Comparison of ENCODE assay signal across 34 cellular contexts in the genomic region with DNA sequence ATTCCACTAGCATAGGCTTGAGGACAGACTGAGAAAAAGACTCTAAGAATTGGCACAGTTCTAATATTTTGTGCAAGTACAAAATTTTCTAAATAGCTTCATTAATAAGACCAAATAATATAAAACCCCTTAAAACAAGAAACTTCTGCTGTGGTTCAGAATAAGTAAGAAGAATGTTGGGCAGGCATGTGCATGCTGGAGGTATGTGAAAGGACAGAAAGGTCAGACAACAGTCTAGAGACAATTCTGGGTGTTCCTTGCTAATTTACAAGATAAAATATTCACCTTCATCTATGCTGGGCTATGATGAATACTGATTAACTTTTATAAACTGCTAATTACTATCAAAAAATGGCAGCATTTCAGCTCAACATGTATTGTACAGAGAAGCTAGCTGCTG. TPM values are rescaled to one million over a fixed set of nuclear protein-coding genes. Genes with fewer than 3 reads are reported as not detected.
"Had no signal": no experiment of that assay in that cellular context is flagged by ENCODE, and none has a peak within 500 bp of the region (broad histone marks: within the 10 kb centered on the region; RNA-seq: fewer than 3 reads in every experiment).

No MANE protein-coding gene starts in this region.

- H3K4me3 ChIP-seq: cardiac muscle cell, esophagus muscularis mucosa, heart right ventricle, stomach, thyroid gland, upper lobe of left lung, vagina had no signal

- H3K9me3 ChIP-seq: neutrophil, thyroid gland had no signal

- H3K27me3 ChIP-seq: cardiac muscle cell, esophagus muscularis mucosa, foreskin keratinocyte, heart right ventricle, neutrophil, stomach, thyroid gland, upper lobe of left lung, vagina had no signal

- H3K4me1 ChIP-seq: foreskin keratinocyte, stomach, thyroid gland, upper lobe of left lung, vagina had no signal

- H3K27ac ChIP-seq: cardiac muscle cell, esophagus muscularis mucosa, foreskin keratinocyte, heart right ventricle, neutrophil, stomach, thyroid gland, upper lobe of left lung, vagina had no signal

- ATAC-seq: activated naive CD8-positive, alpha-beta T cell treated with anti-CD3 and anti-CD28 coated beads, Interleukin-2, amount 50 U/mL, for 24 hours; activated T-cell treated with anti-CD3 and anti-CD28 coated beads, Interleukin-2, amount 50 U/mL, for 4 hours; activated T-helper 17 cell treated with anti-CD3 and anti-CD28 coated beads, Interleukin-2, amount 50 U/mL, for 72 hours; foreskin keratinocyte; heart right ventricle; left cardiac atrium; left ventricle myocardium superior; sciatic nerve; stimulated activated naive B cell treated with anti-CD40 and anti-IgM and Interleukin-4, amounts not matched to agents 10 μg/mL and 1 μg/mL and 100 μg/mL, for 72 hours had no signal

- DNase-seq: activated CD4-positive, alpha-beta memory T cell treated with anti-CD3 and anti-CD28 coated beads, Interleukin-2, amount 10 ng/mL, durations not matched to agents 7 days and 5 days; activated CD4-positive, alpha-beta T cell treated with anti-CD3 and anti-CD28 coated beads for 1 hour; activated CD4-positive, alpha-beta T cell treated with anti-CD3 and anti-CD28 coated beads, Interleukin-2, amount 10 ng/mL, durations not matched to agents 7 days and 5 days; activated gamma-delta T cell treated with Interleukin-2 at 50 U/mL for 16 hours; activated naive CD8-positive, alpha-beta T cell treated with anti-CD3 and anti-CD28 coated beads, Interleukin-2, amount 50 U/mL, for 24 hours; activated T-cell treated with anti-CD3 and anti-CD28 coated beads, Interleukin-2, amount 50 U/mL, for 4 hours; cerebellar nuclear complex; cortex of kidney; heart right ventricle; islet precursor cell; left cardiac atrium; left ventricle myocardium superior; naive B cell; nephron progenitor cell; small intestine; stimulated activated CD4-positive, alpha-beta T cell treated with anti-CD3 and anti-CD28 coated beads, Interleukin-1b, Interleukin-23, amount 100 ng/mL, for 48 hours; stimulated activated CD4-positive, alpha-beta T cell treated with anti-CD3 and anti-CD28 coated beads, Interleukin-4, amount 100 ng/mL, for 4 hours; stimulated activated CD8-positive, alpha-beta memory T cell treated with anti-CD3 and anti-CD28 coated beads, Interleukin-4, amount 100 ng/mL, for 48 hours; stimulated activated naive B cell treated with anti-CD40 and anti-IgM and Interleukin-4, amounts not matched to agents 10 μg/mL and 1 μg/mL and 100 μg/mL, for 72 hours; stomach; T-helper 2 cell; thyroid gland; upper lobe of left lung had no signal

RNA-seq across cellular contexts. Expression of a gene that starts 14.9 kb away (rescaled TPM):
- total RNA-seq: osteocyte had no signal

RNA-seq across cellular contexts. Expression of a gene that starts 22.7 kb away (rescaled TPM):
- total RNA-seq: activated CD4-positive, alpha-beta memory T cell treated with anti-CD3 and anti-CD28 coated beads, Interleukin-2, amount 10 ng/mL, durations not matched to agents 7 days and 5 days; activated CD4-positive, alpha-beta T cell treated with anti-CD3 and anti-CD28 coated beads, Interleukin-2, amount 10 ng/mL, durations not matched to agents 7 days and 5 days; activated T-cell treated with anti-CD3 and anti-CD28 coated beads, Interleukin-2, amount 50 U/mL, for 4 hours; activated T-helper 17 cell treated with anti-CD3 and anti-CD28 coated beads, Interleukin-2, amount 50 U/mL, for 72 hours; cardiac muscle cell; esophagus muscularis mucosa; foreskin keratinocyte; heart right ventricle; left cardiac atrium; left ventricle myocardium superior; lung microvascular endothelial cell; osteocyte; progenitor cell of endocrine pancreas; renal cortical epithelial cell; sciatic nerve; stomach; thyroid gland; upper lobe of left lung; vagina had no signal
- polyA plus RNA-seq: cardiac muscle cell, foreskin keratinocyte, heart right ventricle, small intestine, stomach had no signal
